In genomic region chr7:156607332-156608175, GRCh38 we compare ENCODE assay signal across 12 cellular contexts. TPM values are rescaled to one million over a fixed set of nuclear protein-coding genes. Genes with fewer than 3 reads are reported as not detected.
DNase-seq lines count a peak whose midpoint lies in the region; ATAC-seq and TF ChIP-seq lines count a peak whose summit lies in the region.
"Had no signal": no experiment of that assay in that cellular context is flagged by ENCODE, and none has a peak within 500 bp of the region (broad histone marks: within the 10 kb centered on the region; RNA-seq: fewer than 3 reads in every experiment).

No MANE protein-coding gene starts in this region.

- no peak for TF ChIP-seq POLR2A in gastrocnemius medialis (IDR thresholded peaks at IDR 0.05)

- no peak overlapping the region for H3K4me3 Mint-ChIP-seq in nephron progenitor cell
- H3K4me3 Mint-ChIP-seq: brain had no signal

- TF ChIP-seq CTCF in VCaP (conservative IDR thresholded peaks at IDR 0.05) (no peak), fibroblast of the aortic adventitia (IDR thresholded peaks at IDR 0.05; ENCODE audit: insufficient read depth, low read length) (no peak), gastrocnemius medialis (IDR thresholded peaks at IDR 0.05 in 4 of 5, conservative IDR thresholded peaks at IDR 0.05 in 1 of 5) (no peak), nephron progenitor cell (IDR thresholded peaks at IDR 0.05) (no peak)

- peaks cover 5 to 21% (median 11%) of the 10 kb centered on the region in 3 donors for H3K27me3 ChIP-seq in gastrocnemius medialis

- intact Hi-C loops in gastrocnemius medialis (cut with DNase I; ENCODE audit: low total_unique reads), result no loop called here

- no peaks in the 10 kb centered on the region for H3K36me3 ChIP-seq in gastrocnemius medialis

- no peak overlapping the region for H3K27ac Mint-ChIP-seq in nephron progenitor cell
- H3K27ac Mint-ChIP-seq: brain had no signal

- H3K36me3 Mint-ChIP-seq in nephron progenitor cell (ENCODE audit: low read depth), result no peaks in the 10 kb centered on the region
- H3K36me3 Mint-ChIP-seq: brain had no signal

- ATAC-seq in gastrocnemius medialis (no peak), HG03457 (IDR thresholded peaks at IDR 0.05; ENCODE audit: unreplicated experiment) (no peak)

- peaks cover 55% of the 10 kb centered on the region for H3K4me1 Mint-ChIP-seq in nephron progenitor cell
- H3K4me1 Mint-ChIP-seq: brain had no signal

- H3K9me3 ChIP-seq in gastrocnemius medialis, result no peaks in the 10 kb centered on the region

- H3K4me3 ChIP-seq in fibroblast of the aortic adventitia (ENCODE audit: low read depth, low read length) (peak overlapping the region; percentile 42), gastrocnemius medialis (peak overlapping the region; percentile 28 to 51 (median 42))

- in situ Hi-C loops in gastrocnemius medialis (cut with MboI; ENCODE audit: low sequenced_read_pairs in 4 of 4), result no loop called here

- H3K27ac ChIP-seq in VCaP (peak overlapping the region; percentile 87), gastrocnemius medialis (no peak overlapping the region)
- H3K27ac ChIP-seq: HL-60 had no signal

- peaks cover 10% of the 10 kb centered on the region for H3K27me3 Mint-ChIP-seq in nephron progenitor cell (ENCODE audit: low read depth, poor library complexity)
- H3K27me3 Mint-ChIP-seq: brain had no signal

- H3K9me3 Mint-ChIP-seq in nephron progenitor cell, result no peaks in the 10 kb centered on the region
- H3K9me3 Mint-ChIP-seq: brain had no signal

- no peaks in the 10 kb centered on the region for H3K4me1 ChIP-seq in gastrocnemius medialis

- DNase-seq in D341Med (ENCODE audit: low spot score), result peak; percentile 38
- peak; percentile 11 for DNase-seq in fibroblast of the aortic adventitia (ENCODE audit: low read depth)
- no peak for DNase-seq in gastrocnemius medialis
- no peak for DNase-seq in nephron progenitor cell
- DNase-seq in COR-L47 (lab: John Stamatoyannopoulos, UW), result no peak
- DNase-seq in NCI-H524 (lab: John Stamatoyannopoulos, UW), result no peak
- DNase-seq: islet precursor cell; stimulated activated CD4-positive, alpha-beta T cell treated with anti-CD3 and anti-CD28 coated beads, Interleukin-4, amount 100 ng/mL, for 1 hour had no signal

RNA-seq across cellular contexts. Expression of gene RNF32, which starts 33.0 kb away (rescaled TPM):
- total RNA-seq in fibroblast of the aortic adventitia (ENCODE audit: low replicate concordance) (0.54 and 1.9 TPM in 2 replicates), gastrocnemius medialis (under 1 TPM in 1 of 4 donors, not detected in 3; 0.85 TPM)

Comparison
In these comparisons a context has a peak if more than half of its experiments do, and no peak if none do; other contexts are left out.
1. DNase-seq: peak in D341Med (single experiment) and fibroblast of the aortic adventitia (single experiment); none in gastrocnemius medialis (0 of 2), nephron progenitor cell (single experiment), COR-L47 (single experiment) and NCI-H524 (0 of 2).